ENCODE assay signal across 1 cellular context in the genomic region with DNA sequence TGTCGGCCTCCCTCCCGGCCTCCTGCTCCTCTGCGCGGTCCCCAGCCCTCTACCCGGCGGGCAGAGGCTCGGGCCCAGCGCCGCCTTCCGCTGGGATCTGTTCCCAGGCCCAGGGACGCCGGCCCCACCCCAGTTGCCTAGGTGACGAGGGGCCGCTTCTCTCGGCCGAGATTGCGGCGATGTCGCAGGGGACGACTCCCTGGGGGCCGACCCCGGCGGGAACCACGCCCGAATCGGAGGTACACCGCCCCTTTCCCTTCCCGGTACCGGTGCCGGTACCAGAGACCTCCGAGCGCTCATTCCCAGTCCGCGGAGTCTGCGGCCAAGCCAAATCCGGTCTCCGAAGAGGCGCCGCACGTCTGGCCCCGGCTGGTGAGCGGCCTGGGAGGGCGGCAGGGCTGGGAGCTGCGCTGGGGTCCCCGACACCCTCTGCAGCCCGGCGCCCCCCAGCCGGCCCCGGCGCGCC.
A peak's percentile ranks its signal among the peaks of the same experiment; 100 is the strongest.
TF ChIP-seq lines count a peak whose summit lies in the region.

Gene CABCOCO1 (plus strand): TSS at position 136 of the 466 bp plus-strand sequence. CDS start 44 bp downstream, at position 180.

TF ChIP-seq in HEK293, 187 proteins besides CTCF, POLR2A, EP300 and RAD21 (continued from another document):
- TF ChIP-seq, protein P1, sequence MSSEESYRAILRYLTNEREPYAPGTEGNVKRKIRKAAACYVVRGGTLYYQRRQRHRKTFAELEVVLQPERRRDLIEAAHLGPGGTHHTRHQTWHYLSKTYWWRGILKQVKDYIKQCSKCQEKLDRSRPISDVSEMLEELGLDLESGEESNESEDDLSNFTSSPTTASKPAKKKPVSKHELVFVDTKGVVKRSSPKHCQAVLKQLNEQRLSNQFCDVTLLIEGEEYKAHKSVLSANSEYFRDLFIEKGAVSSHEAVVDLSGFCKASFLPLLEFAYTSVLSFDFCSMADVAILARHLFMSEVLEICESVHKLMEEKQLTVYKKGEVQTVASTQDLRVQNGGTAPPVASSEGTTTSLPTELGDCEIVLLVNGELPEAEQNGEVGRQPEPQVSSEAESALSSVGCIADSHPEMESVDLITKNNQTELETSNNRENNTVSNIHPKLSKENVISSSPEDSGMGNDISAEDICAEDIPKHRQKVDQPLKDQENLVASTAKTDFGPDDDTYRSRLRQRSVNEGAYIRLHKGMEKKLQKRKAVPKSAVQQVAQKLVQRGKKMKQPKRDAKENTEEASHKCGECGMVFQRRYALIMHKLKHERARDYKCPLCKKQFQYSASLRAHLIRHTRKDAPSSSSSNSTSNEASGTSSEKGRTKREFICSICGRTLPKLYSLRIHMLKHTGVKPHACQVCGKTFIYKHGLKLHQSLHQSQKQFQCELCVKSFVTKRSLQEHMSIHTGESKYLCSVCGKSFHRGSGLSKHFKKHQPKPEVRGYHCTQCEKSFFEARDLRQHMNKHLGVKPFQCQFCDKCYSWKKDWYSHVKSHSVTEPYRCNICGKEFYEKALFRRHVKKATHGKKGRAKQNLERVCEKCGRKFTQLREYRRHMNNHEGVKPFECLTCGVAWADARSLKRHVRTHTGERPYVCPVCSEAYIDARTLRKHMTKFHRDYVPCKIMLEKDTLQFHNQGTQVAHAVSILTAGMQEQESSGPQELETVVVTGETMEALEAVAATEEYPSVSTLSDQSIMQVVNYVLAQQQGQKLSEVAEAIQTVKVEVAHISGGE (tag by site-specific recombination; conservative IDR thresholded peaks at IDR 0.05; ENCODE audit: low read depth) = no peak
- TF ChIP-seq TRIM28 (IDR thresholded peaks at IDR 0.05; ENCODE audit: borderline replicate concordance, low read length) (peak; percentile 51; the same call in 1 of the 2 replicates), ZNF239 (tag by site-specific recombination; IDR thresholded peaks at IDR 0.05) (no peak), ZNF341 (tag by site-specific recombination; IDR thresholded peaks at IDR 0.05; ENCODE audit: low read depth) (no peak), IKZF3 (tag by site-specific recombination; IDR thresholded peaks at IDR 0.05) (peak; percentile 77), ZNF157 (tag by site-specific recombination; IDR thresholded peaks at IDR 0.05) (no peak), ZNF202 (tag by site-specific recombination; IDR thresholded peaks at IDR 0.05; ENCODE audit: borderline replicate concordance) (0 out of 2 replicates have a peak, but pooled peaks have one; percentile 31), ZNF394 (tag by site-specific recombination; IDR thresholded peaks at IDR 0.05; ENCODE audit: borderline replicate concordance) (no peak), ZBTB8A (tag by site-specific recombination; IDR thresholded peaks at IDR 0.05) (peak; percentile 69), GLIS2 (tag by site-specific recombination; IDR thresholded peaks at IDR 0.05) (0 out of 2 replicates have a peak, but pooled peaks have one; percentile 18), ZNF747 (tag by site-specific recombination; IDR thresholded peaks at IDR 0.05) (no peak), GLIS1 (tag by site-specific recombination; IDR thresholded peaks at IDR 0.05) (0 out of 2 replicates have a peak, but pooled peaks have one; percentile 18)
- TF ChIP-seq, protein P2, sequence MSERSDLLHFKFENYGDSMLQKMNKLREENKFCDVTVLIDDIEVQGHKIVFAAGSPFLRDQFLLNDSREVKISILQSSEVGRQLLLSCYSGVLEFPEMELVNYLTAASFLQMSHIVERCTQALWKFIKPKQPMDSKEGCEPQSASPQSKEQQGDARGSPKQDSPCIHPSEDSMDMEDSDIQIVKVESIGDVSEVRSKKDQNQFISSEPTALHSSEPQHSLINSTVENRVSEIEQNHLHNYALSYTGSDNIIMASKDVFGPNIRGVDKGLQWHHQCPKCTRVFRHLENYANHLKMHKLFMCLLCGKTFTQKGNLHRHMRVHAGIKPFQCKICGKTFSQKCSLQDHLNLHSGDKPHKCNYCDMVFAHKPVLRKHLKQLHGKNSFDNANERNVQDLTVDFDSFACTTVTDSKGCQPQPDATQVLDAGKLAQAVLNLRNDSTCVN (tag by site-specific recombination; optimal IDR thresholded peaks at IDR 0.05) = peak; percentile 29
- TF ChIP-seq, protein P3, sequence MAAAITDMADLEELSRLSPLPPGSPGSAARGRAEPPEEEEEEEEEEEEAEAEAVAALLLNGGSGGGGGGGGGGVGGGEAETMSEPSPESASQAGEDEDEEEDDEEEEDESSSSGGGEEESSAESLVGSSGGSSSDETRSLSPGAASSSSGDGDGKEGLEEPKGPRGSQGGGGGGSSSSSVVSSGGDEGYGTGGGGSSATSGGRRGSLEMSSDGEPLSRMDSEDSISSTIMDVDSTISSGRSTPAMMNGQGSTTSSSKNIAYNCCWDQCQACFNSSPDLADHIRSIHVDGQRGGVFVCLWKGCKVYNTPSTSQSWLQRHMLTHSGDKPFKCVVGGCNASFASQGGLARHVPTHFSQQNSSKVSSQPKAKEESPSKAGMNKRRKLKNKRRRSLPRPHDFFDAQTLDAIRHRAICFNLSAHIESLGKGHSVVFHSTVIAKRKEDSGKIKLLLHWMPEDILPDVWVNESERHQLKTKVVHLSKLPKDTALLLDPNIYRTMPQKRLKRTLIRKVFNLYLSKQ (tag by site-specific recombination; IDR thresholded peaks at IDR 0.05; ENCODE audit: borderline replicate concordance) = no peak
- TF ChIP-seq, protein P4, sequence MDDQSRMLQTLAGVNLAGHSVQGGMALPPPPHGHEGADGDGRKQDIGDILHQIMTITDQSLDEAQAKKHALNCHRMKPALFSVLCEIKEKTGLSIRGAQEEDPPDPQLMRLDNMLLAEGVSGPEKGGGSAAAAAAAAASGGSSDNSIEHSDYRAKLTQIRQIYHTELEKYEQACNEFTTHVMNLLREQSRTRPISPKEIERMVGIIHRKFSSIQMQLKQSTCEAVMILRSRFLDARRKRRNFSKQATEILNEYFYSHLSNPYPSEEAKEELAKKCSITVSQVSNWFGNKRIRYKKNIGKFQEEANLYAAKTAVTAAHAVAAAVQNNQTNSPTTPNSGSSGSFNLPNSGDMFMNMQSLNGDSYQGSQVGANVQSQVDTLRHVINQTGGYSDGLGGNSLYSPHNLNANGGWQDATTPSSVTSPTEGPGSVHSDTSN (CRISPR knock-in tag; IDR thresholded peaks at IDR 0.05) = peak; percentile 64; the same call in 1 of the 2 replicates
TF ChIP-seq in HEK293: peak in this region for 8.
